Comparison of ENCODE assay signal across 10 cellular contexts in genomic region chr3:174101244-174101643, GRCh38.
A peak's percentile ranks its signal among the peaks of the same experiment; 100 is the strongest.
DNase-seq lines count a peak whose midpoint lies in the region; ATAC-seq and TF ChIP-seq lines count a peak whose summit lies in the region.
"Had no signal": no experiment of that assay in that cellular context is flagged by ENCODE, and none has a peak within 500 bp of the region (broad histone marks: within the 10 kb centered on the region; RNA-seq: fewer than 3 reads in every experiment).

No MANE protein-coding gene starts in this region.

- peaks cover 57% of the 10 kb centered on the region for H3K4me1 Mint-ChIP-seq in HFFc6 (ENCODE audit: low read depth)
- no peaks in the 10 kb centered on the region for H3K4me1 Mint-ChIP-seq in activated CD8-positive, alpha-beta T cell treated with anti-CD3 and anti-CD28 coated beads for 36 hours (ENCODE audit: low read depth)
- H3K4me1 Mint-ChIP-seq: CD8-positive, alpha-beta memory T cell; neural progenitor cell had no signal

- no peaks in the 10 kb centered on the region for H3K9me2 ChIP-seq in MM.1S (replicated peaks; ENCODE audit: insufficient read depth, low read length)

- no peak for TF ChIP-seq CTCF in HFFc6 (IDR thresholded peaks at IDR 0.05)
- TF ChIP-seq CTCF in MM.1S (IDR thresholded peaks at IDR 0.05; ENCODE audit: low read length): no peak
- TF ChIP-seq CTCF in activated CD8-positive, alpha-beta T cell treated with anti-CD3 and anti-CD28 coated beads for 36 hours (IDR thresholded peaks at IDR 0.05): no peak

- H3K4me2 ChIP-seq in MM.1S (ENCODE audit: low read depth, low read length): no peak overlapping the region; the same call in 1 of the 2 replicates
- H3K4me2 ChIP-seq: neural progenitor cell had no signal

- peak overlapping the region; percentile 56 for H3K4me3 Mint-ChIP-seq in HFFc6
- no peak overlapping the region for H3K4me3 Mint-ChIP-seq in activated CD8-positive, alpha-beta T cell treated with anti-CD3 and anti-CD28 coated beads for 36 hours
- H3K4me3 Mint-ChIP-seq: CD8-positive, alpha-beta memory T cell; neural progenitor cell had no signal

- intact Hi-C loops in posterior vena cava (cut with DNase I): no loop called here
- intact Hi-C loops in activated CD8-positive, alpha-beta T cell treated with anti-CD3 and anti-CD28 coated beads for 36 hours (cut with micrococcal nuclease): no loop called here

- no peaks in the 10 kb centered on the region for H3K27me3 ChIP-seq in MM.1S (replicated peaks; ENCODE audit: insufficient read depth, low read length)
- H3K27me3 ChIP-seq: neural progenitor cell had no signal

- H3K36me3 ChIP-seq in MM.1S (replicated peaks; ENCODE audit: insufficient read depth, low read length): no peaks in the 10 kb centered on the region
- H3K36me3 ChIP-seq: neural progenitor cell had no signal

- H3K36me3 Mint-ChIP-seq in HFFc6 (ENCODE audit: low read depth): no peaks in the 10 kb centered on the region
- no peaks in the 10 kb centered on the region for H3K36me3 Mint-ChIP-seq in activated CD8-positive, alpha-beta T cell treated with anti-CD3 and anti-CD28 coated beads for 36 hours (ENCODE audit: low read depth)
- H3K36me3 Mint-ChIP-seq: CD8-positive, alpha-beta memory T cell; neural progenitor cell had no signal

- no peaks in the 10 kb centered on the region for H3F3A ChIP-seq in MM.1S (ENCODE audit: insufficient read depth, low read length)

- CTCF ChIA-PET in activated CD8-positive, alpha-beta T cell treated with anti-CD3 and anti-CD28 coated beads for 36 hours (lab: Charles Lee): no interaction called here

- DNase-seq in HFFc6 (peak; percentile 56), MM.1S (peak; percentile 56), dermis blood vessel endothelial cell (peak; percentile 1), NCI-H524 (lab: John Stamatoyannopoulos, UW) (no peak), posterior vena cava (ENCODE audit: low spot score) (no peak), activated gamma-delta T cell treated with Interleukin-2 at 50 U/mL for 16 hours (no peak)
- no peak for DNase-seq in activated CD8-positive, alpha-beta T cell treated with anti-CD3 and anti-CD28 coated beads for 36 hours
- DNase-seq: CD8-positive, alpha-beta memory T cell had no signal

- H2AFZ ChIP-seq in MM.1S (ENCODE audit: low read length): peak overlapping the region; percentile 7; the same call in 1 of the 2 replicates
- H2AFZ ChIP-seq: neural progenitor cell had no signal

- H3K27ac Mint-ChIP-seq in HFFc6: peak overlapping the region; percentile 83
- no peak overlapping the region for H3K27ac Mint-ChIP-seq in activated CD8-positive, alpha-beta T cell treated with anti-CD3 and anti-CD28 coated beads for 36 hours
- H3K27ac Mint-ChIP-seq: CD8-positive, alpha-beta memory T cell; neural progenitor cell had no signal

- H3K4me1 ChIP-seq in MM.1S (ENCODE audit: low read length): peaks cover 6% of the 10 kb centered on the region
- H3K4me1 ChIP-seq: neural progenitor cell had no signal

- H3K4me3 ChIP-seq in MM.1S (ENCODE audit: low read length): no peak overlapping the region
- H3K4me3 ChIP-seq: neural progenitor cell had no signal

- H3K27ac ChIP-seq in MM.1S (ENCODE audit: low read length): no peak overlapping the region
- H3K27ac ChIP-seq: neural progenitor cell had no signal

- H4K20me1 ChIP-seq in MM.1S (ENCODE audit: insufficient read depth, low read length): no peaks in the 10 kb centered on the region

- H3K27me3 Mint-ChIP-seq in HFFc6 (ENCODE audit: insufficient read depth): no peaks in the 10 kb centered on the region
- H3K27me3 Mint-ChIP-seq in activated CD8-positive, alpha-beta T cell treated with anti-CD3 and anti-CD28 coated beads for 36 hours: no peaks in the 10 kb centered on the region
- H3K27me3 Mint-ChIP-seq: CD8-positive, alpha-beta memory T cell had no signal

- POLR2A ChIA-PET in activated CD8-positive, alpha-beta T cell treated with anti-CD3 and anti-CD28 coated beads for 36 hours (lab: Charles Lee): no interaction called here

- H3K79me2 ChIP-seq in MM.1S (ENCODE audit: low read length): no peaks in the 10 kb centered on the region

- no peak overlapping the region for H3K9ac ChIP-seq in MM.1S (ENCODE audit: low read length)
- H3K9ac ChIP-seq: neural progenitor cell had no signal

- H3K9me3 ChIP-seq in MM.1S (replicated peaks; ENCODE audit: insufficient read depth, low read length): no peaks in the 10 kb centered on the region

- ATAC-seq in GM18511 (IDR thresholded peaks at IDR 0.05; ENCODE audit: unreplicated experiment): peak; percentile 81
- no peak for ATAC-seq in activated CD8-positive, alpha-beta T cell treated with anti-CD3 and anti-CD28 coated beads for 36 hours

- H3K9me3 Mint-ChIP-seq in HFFc6: no peaks in the 10 kb centered on the region
- H3K9me3 Mint-ChIP-seq in activated CD8-positive, alpha-beta T cell treated with anti-CD3 and anti-CD28 coated beads for 36 hours: no peaks in the 10 kb centered on the region
- H3K9me3 Mint-ChIP-seq: neural progenitor cell had no signal

Comparison
In these comparisons a context has a peak if more than half of its experiments do, and no peak if none do; other contexts are left out.
1. DNase-seq: peak in HFFc6 (single experiment), MM.1S (single experiment) and dermis blood vessel endothelial cell (single experiment); none in NCI-H524 (0 of 2), posterior vena cava (single experiment), activated CD8-positive, alpha-beta T cell treated with anti-CD3 and anti-CD28 coated beads for 36 hours (single experiment) and activated gamma-delta T cell treated with Interleukin-2 at 50 U/mL for 16 hours (single experiment).